ENCODE assay signal across 8 cellular contexts in the genomic region with DNA sequence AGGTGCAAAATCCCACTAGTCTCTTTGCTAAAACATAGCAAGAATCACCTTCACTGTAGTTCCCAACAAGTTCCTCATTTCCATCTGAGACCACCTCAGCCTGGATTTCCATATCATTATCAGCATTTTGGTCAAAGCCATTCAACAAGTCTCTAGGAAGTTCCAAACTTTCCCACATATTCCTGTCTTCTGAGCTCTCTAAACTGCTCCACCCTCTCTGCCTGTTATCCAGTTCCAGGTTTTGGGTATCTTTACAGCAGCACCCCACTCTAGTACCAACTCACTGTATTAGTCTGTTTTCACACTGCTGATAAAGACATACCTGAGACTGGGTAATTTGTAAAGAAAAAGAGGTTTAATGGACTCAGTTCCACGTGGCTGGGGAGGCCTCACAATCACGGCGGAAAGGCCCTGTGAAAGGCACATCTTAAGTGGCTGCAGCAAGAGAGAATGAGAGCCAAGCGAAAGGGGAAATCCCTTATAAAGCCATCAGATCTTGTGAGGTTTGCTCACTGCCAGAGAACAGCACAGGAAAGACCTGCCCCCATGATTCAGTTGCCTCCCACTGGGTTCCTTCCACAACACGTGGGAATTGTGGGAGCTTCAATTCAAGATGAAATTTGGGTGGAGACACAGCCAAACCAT.
DNase-seq lines count a peak whose midpoint lies in the region; ATAC-seq, FAIRE-seq and TF ChIP-seq lines count a peak whose summit lies in the region.
"Not testable (repeated sequence)": the region's sequence is repeated elsewhere in the genome, so short reads cannot be mapped to it uniquely, and the experiment has no call there.

No MANE protein-coding gene starts in this region.

- H3K4me1 ChIP-seq in astrocyte (ENCODE audit: insufficient read depth, low read length), result not testable (repeated sequence)

- not testable (repeated sequence) for H3K79me2 ChIP-seq in astrocyte (ENCODE audit: insufficient read depth, low read length)

- peak; percentile 57 for DNase-seq in Daoy (ENCODE audit: low read depth)
- peak; percentile 45 for DNase-seq in HT1080 (ENCODE audit: low read depth)
- DNase-seq in astrocyte (ENCODE audit: low read depth), result peak; percentile 42
- DNase-seq in left colon, result not testable (repeated sequence)
- DNase-seq in stimulated activated CD4-positive, alpha-beta T cell treated with anti-CD3 and anti-CD28 coated beads, Interleukin-15, amount 100 ng/mL, for 48 hours (ENCODE audit: low read depth in 2 of 2), result peak; percentile 4 to 5

- H3K36me3 Mint-ChIP-seq in astrocyte (ENCODE audit: low read depth, unreplicated experiment), result peaks cover 15% of the 10 kb centered on the region

- ATAC-seq in GM19452 (IDR thresholded peaks at IDR 0.05; ENCODE audit: unreplicated experiment), result peak; percentile 89
- peak; percentile 89 for ATAC-seq in HG02852 (IDR thresholded peaks at IDR 0.05; ENCODE audit: unreplicated experiment)
- ATAC-seq in activated CD4-positive, CD25-positive, alpha-beta regulatory T cell treated with anti-CD3 and anti-CD28 coated beads, Interleukin-2, amount 50 U/mL, for 24 hours, result peak; percentile 87 to 93
- ATAC-seq in left colon, result peak; percentile 64

- not testable (repeated sequence) for H3K4me3 ChIP-seq in astrocyte (ENCODE audit: insufficient read depth, low read depth, low read length)

- H3K36me3 ChIP-seq in astrocyte (ENCODE audit: insufficient read depth, low read length), result not testable (repeated sequence)

- H3K4me2 ChIP-seq in astrocyte (ENCODE audit: low read length), result not testable (repeated sequence)

- not testable (repeated sequence) for H3K4me3 Mint-ChIP-seq in astrocyte (ENCODE audit: unreplicated experiment)

- not testable (repeated sequence) for H3K27me3 ChIP-seq in astrocyte (ENCODE audit: insufficient read depth, low read length)

- FAIRE-seq in astrocyte (lab: Jason Lieb, UNC), result not testable (repeated sequence)

- H3K4me1 Mint-ChIP-seq in astrocyte (ENCODE audit: low read depth, unreplicated experiment), result not testable (repeated sequence)

- H3K9ac ChIP-seq in astrocyte (ENCODE audit: low read length), result not testable (repeated sequence)

- not testable (repeated sequence) for H3K27me3 Mint-ChIP-seq in astrocyte (ENCODE audit: low read depth, unreplicated experiment)

- H3K27ac Mint-ChIP-seq in astrocyte (ENCODE audit: unreplicated experiment), result not testable (repeated sequence)

- intact Hi-C loops in left colon (cut with DNase I, micrococcal nuclease), result not testable (repeated sequence)

- H2AFZ ChIP-seq in astrocyte (ENCODE audit: low read depth, low read length), result not testable (repeated sequence)

- H3K9me3 ChIP-seq in astrocyte (ENCODE audit: insufficient read depth, low read depth, low read length), result not testable (repeated sequence)

- TF ChIP-seq CTCF in astrocyte (IDR thresholded peaks at IDR 0.05; ENCODE audit: insufficient read depth, low read depth, low read length), result not testable (repeated sequence)

- not testable (repeated sequence) for H3K9me3 Mint-ChIP-seq in astrocyte (ENCODE audit: unreplicated experiment)

- H4K20me1 ChIP-seq in astrocyte (ENCODE audit: insufficient read depth, low read length), result not testable (repeated sequence)

- H3K27ac ChIP-seq in astrocyte (ENCODE audit: low read depth, low read length), result not testable (repeated sequence)
